17 cellular contexts compared by ENCODE assay signal in the genomic region with DNA sequence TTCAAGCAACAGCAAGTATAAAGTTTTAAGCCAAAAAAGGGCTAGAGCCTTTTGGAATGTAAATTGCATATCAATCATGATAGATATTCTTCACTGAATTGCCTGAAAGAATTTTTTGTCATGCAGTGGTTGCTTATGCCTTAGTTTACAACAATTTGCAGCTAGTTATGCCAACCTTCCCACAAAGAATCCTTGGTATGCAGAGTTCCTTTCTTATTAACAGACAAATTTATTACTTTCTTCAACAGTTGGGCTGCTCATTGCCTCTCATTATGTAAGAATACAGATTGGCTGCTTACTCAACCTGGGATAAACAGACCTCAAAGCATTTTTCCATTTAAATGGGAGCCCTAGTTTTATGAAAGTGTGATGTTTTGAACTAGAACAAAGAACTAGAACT.
DNase-seq lines count a peak whose midpoint lies in the region; ATAC-seq, FAIRE-seq and TF ChIP-seq lines count a peak whose summit lies in the region.
"Had no signal": no experiment of that assay in that cellular context is flagged by ENCODE, and none has a peak within 500 bp of the region (broad histone marks: within the 10 kb centered on the region; RNA-seq: fewer than 3 reads in every experiment).

No MANE protein-coding gene starts in this region.

- no peak for ATAC-seq in GM18873 (IDR thresholded peaks at IDR 0.05; ENCODE audit: low FRiP score, unreplicated experiment)

- TF ChIP-seq EP300 in transverse colon (IDR thresholded peaks at IDR 0.05; ENCODE audit: low read depth) = no peak

- FAIRE-seq in kidney (lab: Jason Lieb, UNC) = peak; percentile 86
- FAIRE-seq: G401.6, GM12891, TTC549 had no signal

- in situ Hi-C loops in transverse colon (cut with MboI; ENCODE audit: low pct_ligation_motif_present in 1 of 4, low pct_unique_long_range_greater_than_20kb in 1 of 4, low sequenced_read_pairs in 3 of 4) = no loop called here

- H3K27ac ChIP-seq in kidney (ENCODE audit: low read depth in 2 of 2, low read length in 2 of 2) (peak overlapping the region in 1 of 2 donors; percentile 63), transverse colon (no peak overlapping the region), colonic mucosa (no peak overlapping the region)
- H3K27ac ChIP-seq: left ventricle myocardium inferior, stomach had no signal

- no peaks in the 10 kb centered on the region for H3K4me1 ChIP-seq in kidney (ENCODE audit: control insufficient read depth in 1 of 2, insufficient read depth in 1 of 2, low read depth in 1 of 2, low read length in 2 of 2)
- H3K4me1 ChIP-seq in transverse colon = no peaks in the 10 kb centered on the region
- H3K4me1 ChIP-seq in colonic mucosa = no peaks in the 10 kb centered on the region
- H3K4me1 ChIP-seq: left ventricle myocardium inferior, stomach had no signal

- H3K9me3 ChIP-seq in kidney (ENCODE audit: control insufficient read depth in 1 of 2, low read length in 2 of 2) = no peaks in the 10 kb centered on the region
- H3K9me3 ChIP-seq in transverse colon = no peaks in the 10 kb centered on the region
- no peaks in the 10 kb centered on the region for H3K9me3 ChIP-seq in colonic mucosa
- H3K9me3 ChIP-seq: left ventricle myocardium inferior, stomach had no signal

- TF ChIP-seq POLR2A in transverse colon (IDR thresholded peaks at IDR 0.05) = no peak

- DNase-seq in HCEC 1CT (peak; percentile 22), astrocyte of the hippocampus (ENCODE audit: low read depth, low spot score) (peak; percentile 92), kidney (no peak), stromal cell of bone marrow (ENCODE audit: low read depth) (peak; percentile 4), transverse colon (no peak), colonic mucosa (no peak)
- DNase-seq: activated CD4-positive, alpha-beta T cell treated with anti-CD3 and anti-CD28 coated beads for 48 hours; activated effector memory CD4-positive, alpha-beta T cell treated with Interleukin-2 at 50 U/mL for 16 hours; left ventricle myocardium inferior; MV-4-11; NCI-H1930; stimulated activated CD4-positive, alpha-beta T cell treated with anti-CD3 and anti-CD28 coated beads, Interleukin-1b, Interleukin-23, amount 100 ng/mL, for 48 hours; stomach had no signal

- TF ChIP-seq CTCF in kidney (IDR thresholded peaks at IDR 0.05; ENCODE audit: borderline replicate concordance, extremely low read depth, insufficient read depth) = no peak
- no peak for TF ChIP-seq CTCF in transverse colon (IDR thresholded peaks at IDR 0.05)
- TF ChIP-seq CTCF in colonic mucosa (IDR thresholded peaks at IDR 0.05) = no peak

- H3K4me3 ChIP-seq in kidney (ENCODE audit: low read length in 2 of 2) (no peak overlapping the region), transverse colon (no peak overlapping the region), colonic mucosa (no peak overlapping the region)
- H3K4me3 ChIP-seq: left ventricle myocardium inferior, stomach had no signal

- H3K36me3 ChIP-seq in kidney (ENCODE audit: control insufficient read depth in 1 of 2, insufficient read depth in 2 of 2, low read length in 2 of 2) = no peaks in the 10 kb centered on the region
- no peaks in the 10 kb centered on the region for H3K36me3 ChIP-seq in transverse colon
- H3K36me3 ChIP-seq in colonic mucosa = no peaks in the 10 kb centered on the region
- H3K36me3 ChIP-seq: left ventricle myocardium inferior, stomach had no signal

- H3K27me3 ChIP-seq in transverse colon = no peaks in the 10 kb centered on the region
- H3K27me3 ChIP-seq in colonic mucosa = no peaks in the 10 kb centered on the region
- H3K27me3 ChIP-seq: stomach had no signal

- intact Hi-C loops in kidney (cut with DNase I) (no loop called here), transverse colon (cut with DNase I; ENCODE audit: low total_unique reads) (no loop called here), colonic mucosa (cut with DNase I) (no loop called here)

- H3K9ac ChIP-seq in kidney (ENCODE audit: low read length in 2 of 2) = no peak overlapping the region
- H3K9ac ChIP-seq in colonic mucosa (ENCODE audit: low read depth in 2 of 2, low read length in 2 of 2) = no peak overlapping the region

Comparison
In these comparisons a context has a peak if more than half of its experiments do, and no peak if none do; other contexts are left out.
1. DNase-seq: peak in HCEC 1CT (single experiment), astrocyte of the hippocampus (single experiment) and stromal cell of bone marrow (single experiment); none in kidney (single experiment), transverse colon (single experiment) and colonic mucosa (single experiment).